8 cellular contexts compared by ENCODE assay signal in genomic region chr19:49849433-49850220, GRCh38. TPM values are rescaled to one million over a fixed set of nuclear protein-coding genes. Genes with fewer than 3 reads are reported as not detected.
DNase-seq lines count a peak whose midpoint lies in the region; ATAC-seq and TF ChIP-seq lines count a peak whose summit lies in the region.

No MANE protein-coding gene starts in this region.

- peaks cover 4% of the 10 kb centered on the region for H3K36me3 ChIP-seq in skeletal muscle satellite cell (ENCODE audit: insufficient read depth, low read length)

- no peaks in the 10 kb centered on the region for H3K27me3 Mint-ChIP-seq in T-helper 17 cell

- no peaks in the 10 kb centered on the region for H3K9me3 ChIP-seq in T-helper 17 cell (ENCODE audit: control insufficient read depth, low read length, poor library complexity, severe bottlenecking)
- H3K9me3 ChIP-seq in skeletal muscle satellite cell (replicated peaks; ENCODE audit: low read length) = no peaks in the 10 kb centered on the region

- DNase-seq in HEK293T (ENCODE audit: extremely low spot score) (no peak), T-helper 17 cell (no peak), foreskin fibroblast (no peak), HuH-7.5 (ENCODE audit: low spot score) (no peak), amniotic stem cell (lab: John Stamatoyannopoulos, UW) (no peak)
- no peak for DNase-seq in stimulated activated CD4-positive, alpha-beta T cell treated with anti-CD3 and anti-CD28 coated beads, Interleukin-2, amount 100 ng/mL, for 48 hours

- no peak for TF ChIP-seq CTCF in foreskin fibroblast (IDR thresholded peaks at IDR 0.05; ENCODE audit: low read depth, low read length)

- H3K9ac ChIP-seq in skeletal muscle satellite cell (ENCODE audit: low read depth, low read length) = no peak overlapping the region

- peaks cover 18% of the 10 kb centered on the region for H3K4me1 Mint-ChIP-seq in T-helper 17 cell

- no peaks in the 10 kb centered on the region for H3K27me3 ChIP-seq in skeletal muscle satellite cell (ENCODE audit: control insufficient read depth, insufficient read depth, low read length)

- CTCF ChIA-PET in HEK293T (lab: Yijun Ruan, JAX) = no interaction called here

- ATAC-seq in T-helper 17 cell (no peak), HG02678 (IDR thresholded peaks at IDR 0.05; ENCODE audit: unreplicated experiment) (no peak)

- H3K36me3 Mint-ChIP-seq in T-helper 17 cell (ENCODE audit: low read depth) = no peaks in the 10 kb centered on the region

- peak overlapping the region; percentile 91 for H3K4me3 Mint-ChIP-seq in T-helper 17 cell

- H3K4me2 ChIP-seq in skeletal muscle satellite cell (ENCODE audit: low read length) = peak overlapping the region; percentile 89

- POLR2A ChIA-PET in HEK293T (lab: Yijun Ruan, JAX) = interaction anchor here (0.9 to 5.2 kb wide), 13 partner anchors 14 to 103 kb away, joined by 3 to 69 read pairs (median 6); partner anchors contain the start of genes AKT1S1, AP2A1, ATF5 and FUZ

- peak overlapping the region; percentile 87 for H3K27ac Mint-ChIP-seq in T-helper 17 cell

- H3K4me1 ChIP-seq in skeletal muscle satellite cell (ENCODE audit: control insufficient read depth, insufficient read depth, low read length) = peaks cover 27% of the 10 kb centered on the region

- H3K4me3 ChIP-seq in foreskin fibroblast (ENCODE audit: low read depth in 1 of 2, low read length in 2 of 2) = peak overlapping the region; percentile 92 to 94
- H3K4me3 ChIP-seq in skeletal muscle satellite cell (ENCODE audit: low read length) = peak overlapping the region; percentile 85

TF ChIP-seq in HEK293T, 16 proteins besides CTCF, POLR2A, EP300 and RAD21:
- TF ChIP-seq PKNOX1 (IDR thresholded peaks at IDR 0.05) (peak; percentile 29; the same call in 1 of the 2 replicates), LEF1 (IDR thresholded peaks at IDR 0.05; ENCODE audit: borderline replicate concordance) (no peak)

RNA-seq across cellular contexts. Expression of gene PTOV1, which starts 1.3 kb away (rescaled TPM):
- 100 to 1,000 TPM; 125 to 162 TPM for total RNA-seq in T-helper 17 cell
- total RNA-seq in skeletal muscle satellite cell (2012; rRNA removed) = 31.7 and 36.8 TPM in 2 replicates

RNA-seq across cellular contexts. Expression of gene PNKP, which starts 17.7 kb away (rescaled TPM):
- 100 to 1,000 TPM; 170 to 196 TPM for total RNA-seq in T-helper 17 cell
- 43.9 TPM in 2 replicates for total RNA-seq in skeletal muscle satellite cell (2012; rRNA removed)

RNA-seq across cellular contexts. Expression of gene AKT1S1, which starts 27.5 kb away (rescaled TPM):
- total RNA-seq in T-helper 17 cell = 10 to 100 TPM; 19.2 to 33.8 TPM
- total RNA-seq in skeletal muscle satellite cell (2012; rRNA removed) = 11.7 and 13.1 TPM in 2 replicates

RNA-seq across cellular contexts. Expression of gene TBC1D17, which starts 27.9 kb away (rescaled TPM):
- total RNA-seq in T-helper 17 cell = 10 to 100 TPM; 44.1 to 57.3 TPM
- total RNA-seq in skeletal muscle satellite cell (2012; rRNA removed) = 7.4 and 12.2 TPM in 2 replicates

RNA-seq across cellular contexts. Expression of gene MED25, which starts 31.5 kb away (rescaled TPM):
- 100 to 1,000 TPM in 1 of 2 donors, 10 to 100 TPM in 1; 94.8 to 108 TPM for total RNA-seq in T-helper 17 cell
- total RNA-seq in skeletal muscle satellite cell (2012; rRNA removed) = 9.9 and 11.1 TPM in 2 replicates
